In genomic region chr5:103475629-103476240, GRCh38 we compare ENCODE assay signal across 8 cellular contexts.
A peak's percentile ranks its signal among the peaks of the same experiment; 100 is the strongest.
DNase-seq lines count a peak whose midpoint lies in the region; ATAC-seq, FAIRE-seq and TF ChIP-seq lines count a peak whose summit lies in the region.

No MANE protein-coding gene starts in this region.

- H3K4me1 Mint-ChIP-seq in Calu3 (ENCODE audit: low read depth, unreplicated experiment): no peaks in the 10 kb centered on the region
- no peaks in the 10 kb centered on the region for H3K4me1 Mint-ChIP-seq in activated CD4-positive, alpha-beta memory T cell treated with anti-CD3 and anti-CD28 coated beads, Interleukin-2, amount 10 ng/mL, durations not matched to agents 7 days and 5 days

- H2AFZ ChIP-seq in keratinocyte (ENCODE audit: control insufficient read depth, low read length): no peak overlapping the region

- no peaks in the 10 kb centered on the region for H4K20me1 ChIP-seq in keratinocyte (ENCODE audit: control insufficient read depth, extremely low read depth, insufficient read depth, low read length)

- H3K9me3 Mint-ChIP-seq in Calu3 (ENCODE audit: low read depth, unreplicated experiment): no peaks in the 10 kb centered on the region
- no peaks in the 10 kb centered on the region for H3K9me3 Mint-ChIP-seq in activated CD4-positive, alpha-beta memory T cell treated with anti-CD3 and anti-CD28 coated beads, Interleukin-2, amount 10 ng/mL, durations not matched to agents 7 days and 5 days

- DNase-seq in Calu3: peak; percentile 9
- peak; percentile 18 for DNase-seq in NCI-H128 (lab: John Stamatoyannopoulos, UW; ENCODE audit: unreplicated experiment)
- DNase-seq in astrocyte of the cerebellum (ENCODE audit: low read depth): peak; percentile 54
- DNase-seq in keratinocyte (ENCODE audit: low read depth, low spot score): no peak
- no peak for DNase-seq in upper lobe of left lung
- DNase-seq in activated CD4-positive, alpha-beta memory T cell treated with anti-CD3 and anti-CD28 coated beads, Interleukin-2, amount 10 ng/mL, durations not matched to agents 7 days and 5 days: no peak

- no peaks in the 10 kb centered on the region for H3K36me3 Mint-ChIP-seq in Calu3 (ENCODE audit: insufficient read depth, unreplicated experiment)
- H3K36me3 Mint-ChIP-seq in activated CD4-positive, alpha-beta memory T cell treated with anti-CD3 and anti-CD28 coated beads, Interleukin-2, amount 10 ng/mL, durations not matched to agents 7 days and 5 days (ENCODE audit: low read depth): no peaks in the 10 kb centered on the region

- H3K9me3 ChIP-seq in keratinocyte (ENCODE audit: control insufficient read depth, low read depth, low read length) (no peaks in the 10 kb centered on the region), upper lobe of left lung (no peaks in the 10 kb centered on the region)

- no peak overlapping the region for H3K4me3 Mint-ChIP-seq in Calu3 (ENCODE audit: low read depth, unreplicated experiment)
- H3K4me3 Mint-ChIP-seq in activated CD4-positive, alpha-beta memory T cell treated with anti-CD3 and anti-CD28 coated beads, Interleukin-2, amount 10 ng/mL, durations not matched to agents 7 days and 5 days: no peak overlapping the region

- dilution Hi-C loops in keratinocyte (cut with MboI; ENCODE audit: extremely low pct_ligation_motif_present, low sequenced_read_pairs): no loop called here

- CTCF ChIA-PET in Calu3 (lab: Charles Lee): interaction anchor here (0.6 to 2.1 kb wide), 4 partner anchors 219 to 296 kb away, joined by 3 to 9 read pairs (median 4); no protein-coding TSS in a partner anchor
- CTCF ChIA-PET in activated CD4-positive, alpha-beta memory T cell treated with anti-CD3 and anti-CD28 coated beads, Interleukin-2, amount 10 ng/mL, durations not matched to agents 7 days and 5 days (lab: Charles Lee): interaction anchor here (0.7 to 2.4 kb wide), 8 partner anchors 9 to 251 kb away, joined by 3 to 29 read pairs (median 5); partner anchors contain the start of gene MACIR

- no TSS peak for BruUV-seq in Calu3 (replicated peaks; lab: Mats Ljungman, UMichigan)

- POLR2A ChIA-PET in activated CD4-positive, alpha-beta memory T cell treated with anti-CD3 and anti-CD28 coated beads, Interleukin-2, amount 10 ng/mL, durations not matched to agents 7 days and 5 days (lab: Charles Lee): no interaction called here

- TF ChIP-seq EP300 in upper lobe of left lung (IDR thresholded peaks at IDR 0.05): no peak

- peak; percentile 67 for ATAC-seq in GM21367 (IDR thresholded peaks at IDR 0.05; ENCODE audit: unreplicated experiment)
- peak in 1 of 2 donors; percentile 79 for ATAC-seq in upper lobe of left lung (ENCODE audit: low FRiP score in 2 of 2)
- ATAC-seq in HG02981 (IDR thresholded peaks at IDR 0.05; ENCODE audit: unreplicated experiment): no peak

- FAIRE-seq in keratinocyte (lab: Jason Lieb, UNC): peak; percentile 46

- no peaks in the 10 kb centered on the region for H3K79me2 ChIP-seq in keratinocyte (ENCODE audit: control insufficient read depth, insufficient read depth, low read length)

- intact Hi-C loops in Calu3 (cut with micrococcal nuclease; ENCODE audit: unreplicated experiment): loop anchor here (1.0 to 10.0 kb wide), 3 partner anchors 243 to 411 kb away; no protein-coding TSS in a partner anchor

- H3K36me3 ChIP-seq in keratinocyte (ENCODE audit: control insufficient read depth in 2 of 2, extremely low read depth in 1 of 2, insufficient read depth in 2 of 2, low read length in 2 of 2): no peaks in the 10 kb centered on the region
- H3K36me3 ChIP-seq in upper lobe of left lung: no peaks in the 10 kb centered on the region

- no peak for TF ChIP-seq POLR2A in upper lobe of left lung (IDR thresholded peaks at IDR 0.05)

- peak; percentile 68 for TF ChIP-seq CTCF in Calu3 (IDR thresholded peaks at IDR 0.05; ENCODE audit: unreplicated experiment)
- TF ChIP-seq CTCF in astrocyte of the cerebellum (IDR thresholded peaks at IDR 0.05; ENCODE audit: low read depth, low read length, missing control alignments): peak; percentile 37
- peak in 2 of 3 experiments; percentile 43 to 45 for TF ChIP-seq CTCF in keratinocyte (optimal IDR thresholded peaks at IDR 0.05 in 1 of 3, IDR thresholded peaks at IDR 0.05 in 1 of 3, conservative IDR thresholded peaks at IDR 0.05 in 1 of 3; ENCODE audit: extremely low read depth in 1 of 3, insufficient read depth in 2 of 3, low read length in 3 of 3)
- peak; percentile 41 to 71 (median 58) for TF ChIP-seq CTCF in upper lobe of left lung (IDR thresholded peaks at IDR 0.05)

- no peaks in the 10 kb centered on the region for H3K9me1 ChIP-seq in keratinocyte (ENCODE audit: control insufficient read depth, extremely low read depth, insufficient read depth, low read length)

- no peak overlapping the region for H3K9ac ChIP-seq in keratinocyte (ENCODE audit: control insufficient read depth, extremely low read depth, insufficient read depth, low read length)

- no peaks in the 10 kb centered on the region for H3K4me1 ChIP-seq in keratinocyte (ENCODE audit: control insufficient read depth, extremely low read depth, insufficient read depth, low read length)
- no peaks in the 10 kb centered on the region for H3K4me1 ChIP-seq in upper lobe of left lung

- no peaks in the 10 kb centered on the region for H3K27me3 Mint-ChIP-seq in Calu3 (ENCODE audit: unreplicated experiment)
- peaks cover 27% of the 10 kb centered on the region for H3K27me3 Mint-ChIP-seq in activated CD4-positive, alpha-beta memory T cell treated with anti-CD3 and anti-CD28 coated beads, Interleukin-2, amount 10 ng/mL, durations not matched to agents 7 days and 5 days

- H3K4me3 ChIP-seq in astrocyte of the cerebellum (ENCODE audit: low read depth, low read length) (no peak overlapping the region), keratinocyte (ENCODE audit: control insufficient read depth in 2 of 3, extremely low read depth in 1 of 3, insufficient read depth in 2 of 3, low read depth in 1 of 3, low read length in 3 of 3) (no peak overlapping the region), upper lobe of left lung (no peak overlapping the region)

- 36 to 38% methylated on average over 4 of the region's 4 CpGs for WGBS in upper lobe of left lung, 2 donors

- in situ Hi-C loops in astrocyte of the cerebellum (cut with HindIII; ENCODE audit: low sequenced_read_pairs): no loop called here

- no peaks in the 10 kb centered on the region for H3K27me3 ChIP-seq in keratinocyte (ENCODE audit: control insufficient read depth, extremely low read depth, insufficient read depth, low read length)
- no peaks in the 10 kb centered on the region for H3K27me3 ChIP-seq in upper lobe of left lung

- H3K4me2 ChIP-seq in keratinocyte (ENCODE audit: control insufficient read depth, extremely low read depth, insufficient read depth, low read depth, low read length): no peak overlapping the region

- H3K27ac Mint-ChIP-seq in Calu3 (ENCODE audit: unreplicated experiment): no peak overlapping the region
- H3K27ac Mint-ChIP-seq in activated CD4-positive, alpha-beta memory T cell treated with anti-CD3 and anti-CD28 coated beads, Interleukin-2, amount 10 ng/mL, durations not matched to agents 7 days and 5 days: no peak overlapping the region

- H3K27ac ChIP-seq in keratinocyte (ENCODE audit: control insufficient read depth, insufficient read depth, low read length): no peak overlapping the region
- no peak overlapping the region for H3K27ac ChIP-seq in upper lobe of left lung

Comparison
In these comparisons a context has a peak if more than half of its experiments do, and no peak if none do; other contexts are left out.
1. DNase-seq: peak in Calu3 (single experiment), NCI-H128 (single experiment) and astrocyte of the cerebellum (single experiment); none in keratinocyte (single experiment), upper lobe of left lung (0 of 2) and activated CD4-positive, alpha-beta memory T cell treated with anti-CD3 and anti-CD28 coated beads, Interleukin-2, amount 10 ng/mL, durations not matched to agents 7 days and 5 days (single experiment).
2. Peak in every context shown above with its lines, with median percentiles within 50 percentile points of each other: CTCF ChIP-seq.